In genomic region chr1:178869114-178869697, GRCh38 we compare ENCODE assay signal across 8 cellular contexts. TPM values are rescaled to one million over a fixed set of nuclear protein-coding genes. Genes with fewer than 3 reads are reported as not detected.
DNase-seq lines count a peak whose midpoint lies in the region; ATAC-seq and TF ChIP-seq lines count a peak whose summit lies in the region.

No MANE protein-coding gene starts in this region.

- no peak overlapping the region for H3K9ac ChIP-seq in fibroblast of lung (ENCODE audit: insufficient read depth, low read length)
- no peak overlapping the region for H3K9ac ChIP-seq in mucosa of rectum (ENCODE audit: low read depth in 1 of 2, low read length in 2 of 2)

- no peaks in the 10 kb centered on the region for H4K20me1 ChIP-seq in fibroblast of lung (ENCODE audit: control insufficient read depth, extremely low read depth, insufficient read depth, low read length)

- no peaks in the 10 kb centered on the region for H3K9me3 Mint-ChIP-seq in type B pancreatic cell

- DNase-seq in LHCN-M2 (ENCODE audit: low read depth) (peak; percentile 55), fibroblast of lung (ENCODE audit: low read depth in 2 of 2) (peak; percentile 20 to 75), type B pancreatic cell (ENCODE audit: extremely low spot score, unreplicated experiment) (no peak), A172 (ENCODE audit: low spot score) (no peak), SHP77 (lab: John Stamatoyannopoulos, UW) (no peak), cortex of kidney (lab: John Stamatoyannopoulos, UW) (no peak)

- peaks cover 21% of the 10 kb centered on the region for H3K36me3 Mint-ChIP-seq in type B pancreatic cell

- H3K27ac ChIP-seq in fibroblast of lung (ENCODE audit: insufficient read depth, low read length) (no peak overlapping the region), mucosa of rectum (ENCODE audit: low read depth in 2 of 2, low read length in 2 of 2) (peak overlapping the region; percentile 44 to 46)

- H3K27ac Mint-ChIP-seq in type B pancreatic cell = no peak overlapping the region

- peak overlapping the region in 3 of 4 experiments; percentile 18 to 61 (median 36) for H3K4me3 ChIP-seq in fibroblast of lung (replicated peaks in 1 of 4; ENCODE audit: control extremely low read depth in 1 of 4, insufficient read depth in 1 of 4, low read depth in 3 of 4, low read length in 4 of 4)
- H3K4me3 ChIP-seq in mucosa of rectum (ENCODE audit: low read length in 2 of 2) = peak overlapping the region; percentile 22 to 65

- H3K4me1 ChIP-seq in fibroblast of lung (ENCODE audit: control insufficient read depth, extremely low read depth, insufficient read depth, low read length) = peaks cover 8% of the 10 kb centered on the region
- H3K4me1 ChIP-seq in mucosa of rectum (ENCODE audit: control insufficient read depth in 2 of 2, insufficient read depth in 2 of 2, low read length in 2 of 2) = peaks cover 6 to 26% of the 10 kb centered on the region in 2 donors

- no peaks in the 10 kb centered on the region for H3K27me3 Mint-ChIP-seq in type B pancreatic cell

- H3K9me3 ChIP-seq in fibroblast of lung (ENCODE audit: control insufficient read depth, insufficient read depth, low read depth, low read length) (no peaks in the 10 kb centered on the region), mucosa of rectum (ENCODE audit: control insufficient read depth in 2 of 2, low read length in 2 of 2) (no peaks in the 10 kb centered on the region)

- peaks cover 38% of the 10 kb centered on the region for H3K4me1 Mint-ChIP-seq in type B pancreatic cell (ENCODE audit: unreplicated experiment)

- TF ChIP-seq CTCF in fibroblast of lung (conservative IDR thresholded peaks at IDR 0.05 in 1 of 2, IDR thresholded peaks at IDR 0.05 in 1 of 2; ENCODE audit: low read depth in 1 of 2, low read length in 2 of 2) (no peak), type B pancreatic cell (conservative IDR thresholded peaks at IDR 0.05) (no peak)

- no peak for ATAC-seq in HG02885 (IDR thresholded peaks at IDR 0.05; ENCODE audit: poor library complexity, unreplicated experiment)

- H3K27me3 ChIP-seq in fibroblast of lung (ENCODE audit: control insufficient read depth, insufficient read depth, low read length) = no peaks in the 10 kb centered on the region
- no peaks in the 10 kb centered on the region for H3K27me3 ChIP-seq in mucosa of rectum (ENCODE audit: control insufficient read depth in 2 of 2, insufficient read depth in 2 of 2, low read length in 2 of 2)

- H3K79me2 ChIP-seq in fibroblast of lung (ENCODE audit: control insufficient read depth, insufficient read depth, low read length) = no peaks in the 10 kb centered on the region

- peak overlapping the region; percentile 84 for H3K4me3 Mint-ChIP-seq in type B pancreatic cell

- H3K36me3 ChIP-seq in fibroblast of lung (ENCODE audit: control insufficient read depth, insufficient read depth, low read length) = no peaks in the 10 kb centered on the region
- no peaks in the 10 kb centered on the region for H3K36me3 ChIP-seq in mucosa of rectum (ENCODE audit: control insufficient read depth in 2 of 2, insufficient read depth in 2 of 2, low read length in 2 of 2)

- no peak overlapping the region for H2AFZ ChIP-seq in fibroblast of lung (ENCODE audit: low read length)

- H3K4me2 ChIP-seq in fibroblast of lung (ENCODE audit: extremely low read depth, insufficient read depth, low read length) = peak overlapping the region; percentile 73

RNA-seq across cellular contexts. Expression of gene ANGPTL1, which starts 1.7 kb away (rescaled TPM):
- total RNA-seq in LHCN-M2 (2014; rRNA removed) (2.0 and 3.7 TPM in 2 replicates), fibroblast of lung (4.1 and 7.2 TPM in 2 replicates), type B pancreatic cell (ENCODE audit: low replicate concordance) (0.43 and 17.9 TPM in 2 replicates)
- 0.23 TPM for polyA plus RNA-seq in LHCN-M2 (2012)
- 1.5 and 4.2 TPM in 2 replicates for polyA plus RNA-seq in fibroblast of lung
- polyA plus RNA-seq in fibroblast of lung (2012) = 0.50 and 2.1 TPM in 2 replicates
- 1.9 TPM in 1 of 2 replicates, not detected in the other for polyA minus RNA-seq in fibroblast of lung (ENCODE audit: low replicate concordance)
- total RNA-seq in A172 (2014; rRNA removed; shearing (Covaris generic)) = not detected in 2 replicates

Comparison
In these comparisons a context has a peak if more than half of its experiments do, and no peak if none do; other contexts are left out.
1. DNase-seq: peak in LHCN-M2 (single experiment) and fibroblast of lung (2 of 2); none in type B pancreatic cell (single experiment), A172 (single experiment), SHP77 (0 of 2) and cortex of kidney (single experiment).